26 cellular contexts compared by ENCODE assay signal in the genomic region with DNA sequence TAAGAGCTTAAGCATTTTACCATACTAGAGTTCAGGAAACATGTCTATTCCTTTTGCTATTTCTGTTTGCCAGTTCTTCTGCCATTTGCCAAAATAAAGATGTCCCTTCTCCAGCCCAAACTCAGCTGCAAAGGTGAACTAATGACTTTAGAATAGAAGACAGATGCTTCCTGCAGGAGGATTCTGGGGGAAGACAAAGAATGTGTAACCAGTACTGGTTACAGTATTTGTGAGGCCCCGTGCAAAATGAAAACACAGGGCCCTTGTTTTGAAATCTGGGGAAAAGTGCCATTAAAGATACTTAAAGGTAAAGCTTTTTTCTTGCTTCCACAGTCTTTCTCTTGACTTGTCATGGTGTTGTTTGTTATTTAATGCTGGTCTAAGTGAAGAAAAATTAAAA. TPM values are rescaled to one million over a fixed set of nuclear protein-coding genes. Genes with fewer than 3 reads are reported as not detected.
"Had no signal": no experiment of that assay in that cellular context is flagged by ENCODE, and none has a peak within 500 bp of the region (broad histone marks: within the 10 kb centered on the region; RNA-seq: fewer than 3 reads in every experiment).

No MANE protein-coding gene starts in this region.

- H3K4me1 ChIP-seq: esophagus squamous epithelium, gastrocnemius medialis, left lung, lower lobe of right lung had no signal

- H3K9me3 ChIP-seq: esophagus squamous epithelium, gastrocnemius medialis, heart right ventricle, left lung, lower lobe of right lung, mucosa of descending colon had no signal

- H3K9me3 Mint-ChIP-seq: dendritic cell treated with granulocyte-macrophage colony-stimulating factor and Interleukin-4, amounts not matched to agents 40 ng/mL and 50 ng/mL, for 4 days; mesothelial cell of epicardium; naive B cell had no signal

- H3K36me3 ChIP-seq: esophagus squamous epithelium, gastrocnemius medialis, heart right ventricle, left lung, lower lobe of right lung had no signal

- H3K4me3 Mint-ChIP-seq: dendritic cell treated with granulocyte-macrophage colony-stimulating factor and Interleukin-4, amounts not matched to agents 40 ng/mL and 50 ng/mL, for 4 days; mesothelial cell of epicardium; naive B cell; naive thymus-derived CD8-positive, alpha-beta T cell had no signal

- ATAC-seq: esophagus mucosa; gastrocnemius medialis; heart right ventricle; left cardiac atrium; left lung; left ventricle myocardium superior; lower lobe of right lung; mucosa of descending colon; naive thymus-derived CD8-positive, alpha-beta T cell had no signal

- H3K27ac Mint-ChIP-seq: dendritic cell treated with granulocyte-macrophage colony-stimulating factor and Interleukin-4, amounts not matched to agents 40 ng/mL and 50 ng/mL, for 4 days; naive B cell; naive thymus-derived CD8-positive, alpha-beta T cell had no signal

- H3K4me1 Mint-ChIP-seq: naive B cell; naive thymus-derived CD8-positive, alpha-beta T cell had no signal

- DNase-seq: dorsolateral prefrontal cortex; effector CD4-positive, alpha-beta T cell; effector memory CD4-positive, alpha-beta T cell; erythroblast; esophagus squamous epithelium; foreskin fibroblast; foreskin melanocyte; gastrocnemius medialis; glutamatergic neuron; head of caudate nucleus; heart right ventricle; hippocampal formation; left cardiac atrium; left lung; left ventricle myocardium superior; lower lobe of right lung; mesenchymal stem cell; mucosa of descending colon; naive B cell; naive thymus-derived CD8-positive, alpha-beta T cell had no signal

- H3K36me3 Mint-ChIP-seq: mesothelial cell of epicardium; naive B cell; naive thymus-derived CD8-positive, alpha-beta T cell had no signal

- H3K4me3 ChIP-seq: coronary artery, dorsolateral prefrontal cortex, esophagus squamous epithelium, gastrocnemius medialis, heart right ventricle, left lung, lower lobe of right lung, mucosa of descending colon had no signal

- H3K27ac ChIP-seq: coronary artery, dorsolateral prefrontal cortex, esophagus squamous epithelium, gastrocnemius medialis, heart right ventricle, left lung, lower lobe of right lung had no signal

RNA-seq across cellular contexts. Expression of a gene that starts 46.5 kb away (rescaled TPM):
- total RNA-seq: left ventricle myocardium superior; mesothelial cell of epicardium; myocyte; naive thymus-derived CD8-positive, alpha-beta T cell had no signal
- polyA plus RNA-seq: keratinocyte; naive thymus-derived CD8-positive, alpha-beta T cell had no signal
